Comparison of ENCODE assay signal across 13 cellular contexts in genomic region chr3:175956964-175957363, GRCh38.
DNase-seq lines count a peak whose midpoint lies in the region; ATAC-seq, FAIRE-seq and TF ChIP-seq lines count a peak whose summit lies in the region.
"Had no signal": no experiment of that assay in that cellular context is flagged by ENCODE, and none has a peak within 500 bp of the region (broad histone marks: within the 10 kb centered on the region; RNA-seq: fewer than 3 reads in every experiment).

No MANE protein-coding gene starts in this region.

- H3K27ac ChIP-seq in VCaP = peak overlapping the region; percentile 20; the same call in 1 of the 2 replicates
- no peak overlapping the region for H3K27ac ChIP-seq in upper lobe of left lung
- H3K27ac ChIP-seq: ascending aorta, gastrocnemius medialis had no signal

- 67 to 69% methylated on average over 3 of the region's 3 CpGs for WGBS in upper lobe of left lung, 2 donors

- no peaks in the 10 kb centered on the region for H3K4me1 Mint-ChIP-seq in activated T-cell treated with anti-CD3 and anti-CD28 coated beads, Interleukin-2, amount 50 U/mL, for 24 hours (ENCODE audit: low read depth)

- no peak for TF ChIP-seq POLR2A in upper lobe of left lung (IDR thresholded peaks at IDR 0.05)

- ATAC-seq in left lobe of liver = peak; percentile 27
- no peak for ATAC-seq in upper lobe of left lung (ENCODE audit: low FRiP score in 2 of 2)
- ATAC-seq: gastrocnemius medialis had no signal

- no peak overlapping the region for H3K4me3 ChIP-seq in upper lobe of left lung
- H3K4me3 ChIP-seq: ascending aorta, gastrocnemius medialis had no signal

- no peak overlapping the region for H3K4me3 Mint-ChIP-seq in activated T-cell treated with anti-CD3 and anti-CD28 coated beads, Interleukin-2, amount 50 U/mL, for 24 hours

- H3K9me3 ChIP-seq in upper lobe of left lung = no peaks in the 10 kb centered on the region
- H3K9me3 ChIP-seq: ascending aorta, gastrocnemius medialis had no signal

- DNase-seq in COLO829 (ENCODE audit: low spot score) (peak; percentile 38), HT-29 (ENCODE audit: low spot score) (peak; percentile 72), left lobe of liver (ENCODE audit: low spot score) (no peak), upper lobe of left lung (no peak), cortex of kidney (lab: John Stamatoyannopoulos, UW) (no peak), RCC 7860 (ENCODE audit: low spot score) (no peak)
- no peak for DNase-seq in activated T-cell treated with anti-CD3 and anti-CD28 coated beads, Interleukin-2, amount 50 U/mL, for 24 hours
- DNase-seq: DND-41; gastrocnemius medialis; stimulated activated naive CD4-positive, alpha-beta T cell treated with Interleukin-2 at 50 U/mL for 16 hours; T-helper 1 cell had no signal

- no peak for TF ChIP-seq EP300 in upper lobe of left lung (IDR thresholded peaks at IDR 0.05)

- no peak for FAIRE-seq in RCC 7860 (lab: Jason Lieb, UNC)

- H3K36me3 Mint-ChIP-seq in activated T-cell treated with anti-CD3 and anti-CD28 coated beads, Interleukin-2, amount 50 U/mL, for 24 hours (ENCODE audit: low read depth) = no peaks in the 10 kb centered on the region

- TF ChIP-seq CTCF in VCaP (conservative IDR thresholded peaks at IDR 0.05) = peak; percentile 77
- TF ChIP-seq CTCF in upper lobe of left lung (IDR thresholded peaks at IDR 0.05) = no peak

- peaks cover 7% of the 10 kb centered on the region for H3K9me3 Mint-ChIP-seq in activated T-cell treated with anti-CD3 and anti-CD28 coated beads, Interleukin-2, amount 50 U/mL, for 24 hours

- H3K27me3 Mint-ChIP-seq in activated T-cell treated with anti-CD3 and anti-CD28 coated beads, Interleukin-2, amount 50 U/mL, for 24 hours = no peaks in the 10 kb centered on the region

- no peaks in the 10 kb centered on the region for H3K36me3 ChIP-seq in upper lobe of left lung
- H3K36me3 ChIP-seq: ascending aorta, gastrocnemius medialis had no signal

- no peaks in the 10 kb centered on the region for H3K27me3 ChIP-seq in upper lobe of left lung
- H3K27me3 ChIP-seq: ascending aorta, gastrocnemius medialis had no signal

- no peaks in the 10 kb centered on the region for H3K4me1 ChIP-seq in upper lobe of left lung
- H3K4me1 ChIP-seq: ascending aorta, gastrocnemius medialis had no signal

- no peak overlapping the region for H3K27ac Mint-ChIP-seq in activated T-cell treated with anti-CD3 and anti-CD28 coated beads, Interleukin-2, amount 50 U/mL, for 24 hours

Comparison
In these comparisons a context has a peak if more than half of its experiments do, and no peak if none do; other contexts are left out.
1. DNase-seq: peak in COLO829 (single experiment) and HT-29 (single experiment); none in left lobe of liver (single experiment), upper lobe of left lung (0 of 2), activated T-cell treated with anti-CD3 and anti-CD28 coated beads, Interleukin-2, amount 50 U/mL, for 24 hours (single experiment), cortex of kidney (single experiment) and RCC 7860 (single experiment).